16 cellular contexts compared by ENCODE assay signal in the genomic region with DNA sequence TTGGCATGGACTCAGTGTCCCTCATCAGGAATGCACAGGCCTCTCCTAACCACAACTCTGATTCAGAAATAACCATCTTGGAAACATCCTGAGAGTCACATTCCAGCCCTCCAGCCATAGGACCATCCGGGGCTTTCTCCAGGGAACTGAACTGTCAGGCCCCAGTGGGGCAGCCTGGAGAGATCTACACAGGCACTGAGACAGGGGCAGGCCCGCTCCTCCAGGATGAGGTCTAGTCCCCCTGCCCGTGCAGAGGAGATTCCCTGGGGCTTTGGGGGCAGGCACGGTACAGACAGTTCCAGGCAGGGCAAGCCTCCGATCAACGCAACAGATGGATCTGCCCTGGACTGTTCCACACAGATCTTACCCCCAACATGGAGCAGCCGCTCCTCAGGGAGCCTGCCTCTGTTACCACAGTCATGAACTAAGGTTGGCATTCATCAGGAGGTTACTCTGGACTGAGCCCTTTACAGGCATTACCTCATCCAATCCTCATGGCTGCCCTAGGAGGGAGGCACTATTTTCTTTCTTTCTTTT. TPM values are rescaled to one million over a fixed set of nuclear protein-coding genes. Genes with fewer than 3 reads are reported as not detected.
DNase-seq lines count a peak whose midpoint lies in the region; FAIRE-seq and TF ChIP-seq lines count a peak whose summit lies in the region.
"Had no signal": no experiment of that assay in that cellular context is flagged by ENCODE, and none has a peak within 500 bp of the region (broad histone marks: within the 10 kb centered on the region; RNA-seq: fewer than 3 reads in every experiment).

No MANE protein-coding gene starts in this region.

- intact Hi-C loops in esophagus muscularis mucosa (cut with DNase I) (no loop called here), sigmoid colon (cut with DNase I) (no loop called here)

- peak; percentile 50 for FAIRE-seq in RCC 7860 (lab: Jason Lieb, UNC)

- H3K79me2 ChIP-seq in osteoblast (ENCODE audit: insufficient read depth, low read length): no peaks in the 10 kb centered on the region

- H3K4me2 ChIP-seq in osteoblast (ENCODE audit: insufficient read depth, low read length): peak overlapping the region; percentile 60

- H3K36me3 ChIP-seq in osteoblast (ENCODE audit: insufficient read depth, low read length): no peaks in the 10 kb centered on the region
- H3K36me3 ChIP-seq in esophagus muscularis mucosa: no peaks in the 10 kb centered on the region
- no peaks in the 10 kb centered on the region for H3K36me3 ChIP-seq in sigmoid colon

- H3K9me3 ChIP-seq in osteoblast (ENCODE audit: low read depth, low read length) (no peaks in the 10 kb centered on the region), esophagus muscularis mucosa (no peaks in the 10 kb centered on the region), sigmoid colon (no peaks in the 10 kb centered on the region)

- peak overlapping the region; percentile 74 for H3K27ac ChIP-seq in osteoblast (ENCODE audit: low read depth, low read length)
- peak overlapping the region in 1 of 4 donors; percentile 42 for H3K27ac ChIP-seq in esophagus muscularis mucosa (replicated peaks in 1 of 4)
- peak overlapping the region in 1 of 4 donors; percentile 3 for H3K27ac ChIP-seq in sigmoid colon
- H3K27ac ChIP-seq: C4-2B had no signal

- TF ChIP-seq EP300 in esophagus muscularis mucosa (IDR thresholded peaks at IDR 0.05): no peak
- TF ChIP-seq EP300 in sigmoid colon (IDR thresholded peaks at IDR 0.05): no peak

- no peak overlapping the region for H3K4me3 ChIP-seq in fibroblast of mammary gland (ENCODE audit: control insufficient read depth, low read depth, low read length)
- H3K4me3 ChIP-seq in osteoblast (ENCODE audit: insufficient read depth, low read length): no peak overlapping the region
- no peak overlapping the region for H3K4me3 ChIP-seq in esophagus muscularis mucosa
- no peak overlapping the region for H3K4me3 ChIP-seq in sigmoid colon

- 84% methylated on average over 4 of the region's 7 CpGs for WGBS in esophagus muscularis mucosa
- WGBS in sigmoid colon, 2 donors: 78 to 83% methylated on average over 7 of the region's 7 CpGs

- H4K20me1 ChIP-seq in osteoblast (ENCODE audit: insufficient read depth, low read length): no peaks in the 10 kb centered on the region

- peak overlapping the region; percentile 81 for H2AFZ ChIP-seq in osteoblast (ENCODE audit: low read length)

- peaks cover 17% of the 10 kb centered on the region for H3K4me1 ChIP-seq in osteoblast (ENCODE audit: insufficient read depth, low read length)
- H3K4me1 ChIP-seq in esophagus muscularis mucosa: peaks cover 10 to 38% (median 28%) of the 10 kb centered on the region in 4 donors
- H3K4me1 ChIP-seq in sigmoid colon: peaks cover 0 to 24% (median 10%) of the 10 kb centered on the region in 4 donors

- TF ChIP-seq CTCF in fibroblast of mammary gland (conservative IDR thresholded peaks at IDR 0.05; ENCODE audit: control insufficient read depth, insufficient read depth, low read depth, low read length) (no peak), osteoblast (IDR thresholded peaks at IDR 0.05; ENCODE audit: extremely low read depth, low read depth, low read length) (no peak), esophagus muscularis mucosa (IDR thresholded peaks at IDR 0.05) (no peak), sigmoid colon (IDR thresholded peaks at IDR 0.05) (no peak)

- no peak for TF ChIP-seq POLR2A in esophagus muscularis mucosa (IDR thresholded peaks at IDR 0.05; ENCODE audit: low read depth)
- no peak for TF ChIP-seq POLR2A in sigmoid colon (IDR thresholded peaks at IDR 0.05)

- H3K27me3 ChIP-seq in osteoblast (ENCODE audit: insufficient read depth, low read length) (no peaks in the 10 kb centered on the region), esophagus muscularis mucosa (no peaks in the 10 kb centered on the region), sigmoid colon (no peaks in the 10 kb centered on the region)

- DNase-seq in AG20443 (ENCODE audit: low spot score) (peak; percentile 87), RCC 7860 (ENCODE audit: low spot score) (peak; percentile 63), fibroblast of mammary gland (ENCODE audit: low read depth) (peak; percentile 61), osteoblast (ENCODE audit: insufficient read length, low spot score, missing footprints) (peak; percentile 97), GF-D8 (lab: John Stamatoyannopoulos, UW) (no peak), esophagus muscularis mucosa (ENCODE audit: extremely low spot score) (no peak), sigmoid colon (no peak), midbrain (lab: John Stamatoyannopoulos, UW) (no peak)
- DNase-seq: activated CD8-positive, alpha-beta memory T cell treated with anti-CD3 and anti-CD28 coated beads for 24 hours; activated naive CD4-positive, alpha-beta T cell treated with anti-CD3 and anti-CD28 coated beads, Interleukin-2, amount 50 U/mL, for 16 hours; hypothalamus; NCI-H2081 treated with DMSO at 0.1 percent for 48 hours; T-helper 17 cell; trophoblast cell had no signal

RNA-seq across cellular contexts. Expression of gene KCNK3, which starts 12.0 kb away (rescaled TPM):
- total RNA-seq in osteoblast: not detected in 2 replicates
- 10 to 100 TPM in 1 of 4 donors, 1 to 10 TPM in 3; 2.1 to 13.0 (median 7.9) TPM for total RNA-seq in esophagus muscularis mucosa
- total RNA-seq in sigmoid colon: 10 to 100 TPM in 1 of 4 donors, 1 to 10 TPM in 3; 2.9 to 12.2 (median 6.1) TPM
- polyA plus RNA-seq in sigmoid colon: 1 to 10 TPM in 1 of 3 donors, under 1 TPM in 2; under 0.01 to 2.3 (median 0.23) TPM
- total RNA-seq: T-helper 17 cell had no signal
- polyA plus RNA-seq: IgD-negative memory B cell had no signal

RNA-seq across cellular contexts. Expression of gene SLC35F6, which starts 59.6 kb away (rescaled TPM):
- total RNA-seq in osteoblast (82.8 and 83.6 TPM in 2 replicates), esophagus muscularis mucosa (10 to 100 TPM; 31.6 to 50.7 (median 41.3) TPM), sigmoid colon (10 to 100 TPM; 19.6 to 27.4 (median 25.8) TPM)
- 10 to 100 TPM in 1 of 3 donors, 1 to 10 TPM in 2; 4.2 to 23.1 (median 7.4) TPM for polyA plus RNA-seq in sigmoid colon

Comparison
In these comparisons a context has a peak if more than half of its experiments do, and no peak if none do; other contexts are left out.
1. DNase-seq: peak in AG20443 (single experiment), RCC 7860 (single experiment), fibroblast of mammary gland (single experiment) and osteoblast (single experiment); none in GF-D8 (single experiment), esophagus muscularis mucosa (single experiment), sigmoid colon (single experiment) and midbrain (single experiment).